In genomic region chr2:46601328-46601963, GRCh38 we compare ENCODE assay signal across 9 cellular contexts. TPM values are rescaled to one million over a fixed set of nuclear protein-coding genes. Genes with fewer than 3 reads are reported as not detected.
DNase-seq lines count a peak whose midpoint lies in the region; ATAC-seq, FAIRE-seq and TF ChIP-seq lines count a peak whose summit lies in the region.
"Had no signal": no experiment of that assay in that cellular context is flagged by ENCODE, and none has a peak within 500 bp of the region (broad histone marks: within the 10 kb centered on the region; RNA-seq: fewer than 3 reads in every experiment).

No MANE protein-coding gene starts in this region.

- peak; percentile 31 for DNase-seq in MM.1S
- no peak for DNase-seq in colonic mucosa
- DNase-seq in pancreas, result no peak
- DNase-seq in SHP77 (lab: John Stamatoyannopoulos, UW), result no peak
- no peak for DNase-seq in NCI-H748 (lab: John Stamatoyannopoulos, UW; ENCODE audit: unreplicated experiment)

- WGBS in pancreas, 2 donors, result 38 to 47% methylated on average over 2 of the region's 2 CpGs

- H3K4me1 ChIP-seq in DOHH2 (ENCODE audit: control insufficient read depth, low read length), result peaks cover 9% of the 10 kb centered on the region
- H3K4me1 ChIP-seq in MM.1S (ENCODE audit: low read length), result no peaks in the 10 kb centered on the region
- H3K4me1 ChIP-seq in colonic mucosa, result no peaks in the 10 kb centered on the region
- H3K4me1 ChIP-seq in pancreas, result no peaks in the 10 kb centered on the region
- H3K4me1 ChIP-seq: HAP-1 had no signal

- intact Hi-C loops in colonic mucosa (cut with DNase I), result loop anchor here (5.0 kb wide), 1 partner anchor 134 kb away; no protein-coding TSS in a partner anchor
- intact Hi-C loops in pancreas (cut with DNase I), result no loop called here

- no peak overlapping the region for H3K4me3 ChIP-seq in DOHH2 (ENCODE audit: low read length)
- H3K4me3 ChIP-seq in MM.1S (ENCODE audit: low read length), result no peak overlapping the region
- H3K4me3 ChIP-seq in colonic mucosa, result no peak overlapping the region
- no peak overlapping the region for H3K4me3 ChIP-seq in pancreas
- H3K4me3 ChIP-seq: HAP-1 had no signal

- no peaks in the 10 kb centered on the region for H3K9me2 ChIP-seq in DOHH2 (replicated peaks; ENCODE audit: control insufficient read depth, low read length)
- H3K9me2 ChIP-seq in MM.1S (replicated peaks; ENCODE audit: insufficient read depth, low read length), result no peaks in the 10 kb centered on the region

- FAIRE-seq in pancreas (lab: Jason Lieb, UNC), result peak; percentile 80

- no peak overlapping the region for H2AFZ ChIP-seq in MM.1S (ENCODE audit: low read length)

- H3K4me2 ChIP-seq in DOHH2 (ENCODE audit: low read length), result no peak overlapping the region
- no peak overlapping the region for H3K4me2 ChIP-seq in MM.1S (ENCODE audit: low read depth, low read length)

- TF ChIP-seq CTCF in DOHH2 (IDR thresholded peaks at IDR 0.05; ENCODE audit: low read depth, low read length, poor library complexity, severe bottlenecking) (peak; percentile 68), MM.1S (IDR thresholded peaks at IDR 0.05; ENCODE audit: low read length) (peak; percentile 49), colonic mucosa (IDR thresholded peaks at IDR 0.05) (peak; percentile 29), pancreas (IDR thresholded peaks at IDR 0.05) (peak in 1 of 4 donors; percentile 10)

- H3K27ac ChIP-seq in DOHH2 (ENCODE audit: low read depth, low read length), result no peak overlapping the region
- no peak overlapping the region for H3K27ac ChIP-seq in MM.1S (ENCODE audit: low read length)
- no peak overlapping the region for H3K27ac ChIP-seq in colonic mucosa
- H3K27ac ChIP-seq in pancreas, result no peak overlapping the region

- no peak overlapping the region for H3K9ac ChIP-seq in MM.1S (ENCODE audit: low read length)
- no peak overlapping the region for H3K9ac ChIP-seq in colonic mucosa (ENCODE audit: low read depth in 2 of 2, low read length in 2 of 2)

- H3K27me3 ChIP-seq in DOHH2 (ENCODE audit: control insufficient read depth, low read length) (no peaks in the 10 kb centered on the region), MM.1S (replicated peaks; ENCODE audit: insufficient read depth, low read length) (no peaks in the 10 kb centered on the region), colonic mucosa (no peaks in the 10 kb centered on the region), pancreas (no peaks in the 10 kb centered on the region)

- H3K79me2 ChIP-seq in DOHH2 (ENCODE audit: control insufficient read depth, low read length) (0 out of 2 replicates have a peak, but pooled peaks cover 2% of the 10 kb centered on the region), MM.1S (ENCODE audit: low read length) (no peaks in the 10 kb centered on the region)

- no peak for ATAC-seq in pancreas
- ATAC-seq in GM19351 (IDR thresholded peaks at IDR 0.05; ENCODE audit: unreplicated experiment), result no peak
- no peak for ATAC-seq in esophagus mucosa

- H4K20me1 ChIP-seq in DOHH2 (ENCODE audit: control insufficient read depth, insufficient read depth, low read depth, low read length) (no peaks in the 10 kb centered on the region), MM.1S (ENCODE audit: insufficient read depth, low read length) (no peaks in the 10 kb centered on the region)

- H3K36me3 ChIP-seq in DOHH2 (ENCODE audit: control insufficient read depth, low read length), result peaks cover 4% of the 10 kb centered on the region
- H3K36me3 ChIP-seq in MM.1S (replicated peaks; ENCODE audit: insufficient read depth, low read length), result no peaks in the 10 kb centered on the region
- H3K36me3 ChIP-seq in colonic mucosa, result no peaks in the 10 kb centered on the region
- H3K36me3 ChIP-seq in pancreas, result no peaks in the 10 kb centered on the region
- H3K36me3 ChIP-seq: HAP-1 had no signal

- H3F3A ChIP-seq in DOHH2 (ENCODE audit: control insufficient read depth, insufficient read depth) (peaks cover 9% of the 10 kb centered on the region; the same call in 1 of the 2 replicates), MM.1S (ENCODE audit: insufficient read depth, low read length) (no peaks in the 10 kb centered on the region)

- no peaks in the 10 kb centered on the region for H3K9me3 ChIP-seq in DOHH2 (ENCODE audit: control insufficient read depth, insufficient read depth, low read length)
- no peaks in the 10 kb centered on the region for H3K9me3 ChIP-seq in MM.1S (replicated peaks; ENCODE audit: insufficient read depth, low read length)
- H3K9me3 ChIP-seq in colonic mucosa, result no peaks in the 10 kb centered on the region
- no peaks in the 10 kb centered on the region for H3K9me3 ChIP-seq in pancreas
- H3K9me3 ChIP-seq: HAP-1 had no signal

RNA-seq across cellular contexts. Expression of gene PIGF, which starts 15.4 kb away (rescaled TPM):
- total RNA-seq in colonic mucosa (10 to 100 TPM; 28.1 to 36.0 TPM), pancreas (10 to 100 TPM in 3 of 6 donors, 1 to 10 TPM in 3; 8.1 to 13.3 (median 9.8) TPM), esophagus mucosa (15.7 TPM)
- polyA plus RNA-seq in pancreas, result 10 to 100 TPM in 1 of 2 donors, 1 to 10 TPM in 1; 5.0 to 14.4 TPM

RNA-seq across cellular contexts. Expression of gene CRIPT, which starts 15.6 kb away (rescaled TPM):
- 10 to 100 TPM; 10.0 to 13.6 TPM for total RNA-seq in colonic mucosa
- total RNA-seq in pancreas, result 10 to 100 TPM in 1 of 6 donors, 1 to 10 TPM in 5; 4.0 to 10.3 (median 5.1) TPM
- polyA plus RNA-seq in pancreas, result 1 to 10 TPM; 5.6 to 7.3 TPM
- 7.7 TPM for total RNA-seq in esophagus mucosa

RNA-seq across cellular contexts. Expression of gene ATP6V1E2, which starts 59.1 kb away (rescaled TPM):
- 1 to 10 TPM; 1.5 to 3.6 TPM for total RNA-seq in colonic mucosa
- 1 to 10 TPM; 3.4 to 5.2 (median 4.1) TPM for total RNA-seq in pancreas
- 1 to 10 TPM; 2.0 to 3.6 TPM for polyA plus RNA-seq in pancreas
- total RNA-seq in esophagus mucosa, result 3.2 TPM

RNA-seq across cellular contexts. Expression of gene RHOQ, which starts 59.2 kb away (rescaled TPM):
- total RNA-seq in colonic mucosa, result 10 to 100 TPM in 1 of 2 donors, 1 to 10 TPM in 1; 7.0 to 22.5 TPM
- 10 to 100 TPM; 16.9 to 37.5 (median 18.8) TPM for total RNA-seq in pancreas
- 10 to 100 TPM; 16.7 to 16.8 TPM for polyA plus RNA-seq in pancreas
- 9.2 TPM for total RNA-seq in esophagus mucosa
